ENCODE assay signal across 18 cellular contexts in genomic region chr1:29255134-29255666, GRCh38.
"Had no signal": no experiment of that assay in that cellular context is flagged by ENCODE, and none has a peak within 500 bp of the region (broad histone marks: within the 10 kb centered on the region; RNA-seq: fewer than 3 reads in every experiment).

No MANE protein-coding gene starts in this region.

- H3K36me3 ChIP-seq: esophagus muscularis mucosa, gastrocnemius medialis, neural progenitor cell, uterus had no signal

- H3K27ac ChIP-seq: epithelial cell of prostate, esophagus muscularis mucosa, gastrocnemius medialis, neural progenitor cell, parathyroid adenoma, psoas muscle, uterus had no signal

- H3K79me2 ChIP-seq: parathyroid adenoma had no signal

- DNase-seq: effector memory CD8-positive, alpha-beta T cell; gastrocnemius medialis; islet precursor cell; mammary epithelial cell; midbrain; occipital lobe; psoas muscle; small intestine; stimulated activated CD4-positive, alpha-beta T cell treated with anti-CD3 and anti-CD28 coated beads, Interleukin-2, amount 100 ng/mL, for 48 hours; stimulated activated naive CD4-positive, alpha-beta T cell treated with Interleukin-2 at 50 U/mL for 16 hours; uterus had no signal

- H3K9ac ChIP-seq: neural progenitor cell, parathyroid adenoma had no signal

- H3K9me3 ChIP-seq: esophagus muscularis mucosa, gastrocnemius medialis, psoas muscle, uterus had no signal

- H3K27me3 ChIP-seq: gastrocnemius medialis, uterus had no signal

- H3K4me1 ChIP-seq: parathyroid adenoma had no signal

- H3K4me3 ChIP-seq: esophagus muscularis mucosa, gastrocnemius medialis, neural progenitor cell, psoas muscle, uterus had no signal

- ATAC-seq: effector memory CD8-positive, alpha-beta T cell; gastrocnemius medialis; left lobe of liver; natural killer cell treated with Interleukin-12 subunit alpha and Interleukin-12 subunit beta and Interleukin-15 and Interleukin-18, amount 100 ng/mL, for 72 hours; psoas muscle had no signal

- H3K4me2 ChIP-seq: neural progenitor cell had no signal

- FAIRE-seq: colon, small intestine had no signal
